11 cellular contexts compared by ENCODE assay signal in the genomic region with DNA sequence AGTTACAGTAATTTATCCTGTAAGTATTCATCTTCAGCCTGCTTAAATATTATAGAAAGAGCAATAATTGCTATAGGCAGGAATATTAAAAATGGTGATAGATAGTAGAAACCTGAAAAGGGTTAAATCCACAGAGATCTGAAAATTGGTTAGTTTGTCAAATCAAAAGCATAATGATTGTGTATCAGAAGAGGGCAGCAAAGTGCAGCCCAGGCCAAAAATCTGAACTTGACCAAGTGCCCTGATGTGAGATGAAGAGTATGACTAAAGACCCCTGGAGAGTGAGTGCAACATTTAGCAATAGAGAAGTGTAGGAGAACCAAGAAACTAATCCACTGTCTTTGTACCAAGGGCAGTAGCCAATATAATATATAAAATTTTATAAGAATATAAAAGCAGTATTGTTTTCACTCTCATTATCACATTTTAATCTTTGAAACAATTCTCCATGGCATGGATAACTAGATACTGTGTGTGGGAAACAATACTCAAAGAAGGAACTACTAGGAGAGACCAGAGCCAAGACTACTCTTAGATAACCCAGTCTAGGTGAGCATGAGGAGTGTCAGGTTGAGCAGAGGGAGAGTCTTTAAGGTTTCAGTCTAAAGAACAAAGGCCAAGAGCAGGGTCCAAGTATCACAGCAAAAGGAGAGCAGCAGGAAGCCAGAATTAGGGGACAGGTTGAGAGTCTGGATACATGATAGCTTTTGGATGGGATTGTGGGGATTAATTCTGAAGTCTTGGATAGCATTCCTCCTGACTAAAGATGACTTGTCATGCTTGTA.
A peak's percentile ranks its signal among the peaks of the same experiment; 100 is the strongest.
DNase-seq lines count a peak whose midpoint lies in the region; TF ChIP-seq lines count a peak whose summit lies in the region.
"Had no signal": no experiment of that assay in that cellular context is flagged by ENCODE, and none has a peak within 500 bp of the region (broad histone marks: within the 10 kb centered on the region; RNA-seq: fewer than 3 reads in every experiment).

No MANE protein-coding gene starts in this region.

- peak; percentile 42 for TF ChIP-seq CTCF in BE2C (IDR thresholded peaks at IDR 0.05; ENCODE audit: low read depth, low read length)
- TF ChIP-seq CTCF in astrocyte of the spinal cord (IDR thresholded peaks at IDR 0.05; ENCODE audit: low read depth, low read length): peak; percentile 36
- peak; percentile 20 for TF ChIP-seq CTCF in liver (IDR thresholded peaks at IDR 0.05; ENCODE audit: low read depth, low read length, missing input control)
- TF ChIP-seq CTCF in Caco-2 (IDR thresholded peaks at IDR 0.05; ENCODE audit: insufficient read depth in 1 of 2, low read depth in 1 of 2, low read length in 1 of 2, severe bottlenecking in 1 of 2, unreplicated experiment in 1 of 2): no peak

- CTCF ChIA-PET in Caco-2 (lab: Charles Lee): no interaction called here

- no peak overlapping the region for H3K27ac ChIP-seq in liver (ENCODE audit: low read depth in 1 of 2, low read length in 2 of 2)

- no peaks in the 10 kb centered on the region for H3K27me3 Mint-ChIP-seq in Caco-2 (ENCODE audit: insufficient read depth, unreplicated experiment)
- H3K27me3 Mint-ChIP-seq: brain had no signal

- peak; percentile 53 to 68 for TF ChIP-seq RAD21 in liver (IDR thresholded peaks at IDR 0.05)

- no peaks in the 10 kb centered on the region for H3K36me3 ChIP-seq in BE2C
- H3K36me3 ChIP-seq in liver (ENCODE audit: control insufficient read depth in 4 of 4, insufficient read depth in 3 of 4, low read depth in 1 of 4, low read length in 3 of 4): no peaks in the 10 kb centered on the region
- no peaks in the 10 kb centered on the region for H3K36me3 ChIP-seq in Caco-2 (ENCODE audit: control insufficient read depth, insufficient read depth, low read length)
- H3K36me3 ChIP-seq: left lung had no signal

- no peak overlapping the region for H3K27ac Mint-ChIP-seq in Caco-2 (ENCODE audit: unreplicated experiment)
- H3K27ac Mint-ChIP-seq: brain had no signal

- H3K9me3 ChIP-seq in BE2C (no peaks in the 10 kb centered on the region), liver (ENCODE audit: control insufficient read depth in 4 of 4, low read length in 3 of 4) (no peaks in the 10 kb centered on the region), Caco-2 (no peaks in the 10 kb centered on the region)
- H3K9me3 ChIP-seq: left lung had no signal

- H3K4me1 Mint-ChIP-seq in Caco-2 (ENCODE audit: low read depth, unreplicated experiment): no peaks in the 10 kb centered on the region

- intact Hi-C loops in Caco-2 (cut with micrococcal nuclease; ENCODE audit: unreplicated experiment): no loop called here

- H3K27me3 ChIP-seq in BE2C (no peaks in the 10 kb centered on the region), liver (ENCODE audit: control insufficient read depth in 4 of 4, insufficient read depth in 4 of 4, low read length in 3 of 4) (no peaks in the 10 kb centered on the region), Caco-2 (replicated peaks; ENCODE audit: control insufficient read depth, insufficient read depth, low read length) (no peaks in the 10 kb centered on the region)
- H3K27me3 ChIP-seq: left lung had no signal

- no peaks in the 10 kb centered on the region for H3K36me3 Mint-ChIP-seq in Caco-2 (ENCODE audit: insufficient read depth, unreplicated experiment)
- H3K36me3 Mint-ChIP-seq: brain had no signal

- no peaks in the 10 kb centered on the region for H3K4me1 ChIP-seq in BE2C
- H3K4me1 ChIP-seq in liver (ENCODE audit: control insufficient read depth in 4 of 4, insufficient read depth in 4 of 4, low read length in 3 of 4): no peaks in the 10 kb centered on the region
- H3K4me1 ChIP-seq in Caco-2: no peaks in the 10 kb centered on the region
- H3K4me1 ChIP-seq: left lung had no signal

- BruUV-seq in Caco-2 (replicated peaks; lab: Mats Ljungman, UMichigan): no TSS peak

- in situ Hi-C loops in astrocyte of the spinal cord (cut with HindIII; ENCODE audit: low sequenced_read_pairs): no loop called here

- no peak overlapping the region for H3K4me3 Mint-ChIP-seq in Caco-2 (ENCODE audit: unreplicated experiment)
- H3K4me3 Mint-ChIP-seq: brain had no signal

- H3K9me3 Mint-ChIP-seq in Caco-2 (ENCODE audit: unreplicated experiment): no peaks in the 10 kb centered on the region

- H3K9ac ChIP-seq in liver (ENCODE audit: low read depth in 1 of 2, low read length in 2 of 2): no peak overlapping the region

- DNase-seq in BE2C (no peak), HCEC 1CT (peak; percentile 53), astrocyte of the spinal cord (ENCODE audit: low read depth, low spot score) (peak; percentile 54), NCI-H2107 treated with DMSO at 0.1 percent for 48 hours (lab: John Stamatoyannopoulos, UW; ENCODE audit: unreplicated experiment) (no peak), epidermal melanocyte (ENCODE audit: insufficient read length, low spot score) (no peak), Caco-2 (no peak), GOT3 (lab: John Stamatoyannopoulos, UW) (no peak)
- DNase-seq: left lung, NCI-H2081 treated with DMSO at 0.1 percent for 48 hours had no signal

- POLR2A ChIA-PET in Caco-2 (lab: Charles Lee): no interaction called here

- H3K4me3 ChIP-seq in BE2C (ENCODE audit: low read depth, low read length) (no peak overlapping the region), astrocyte of the spinal cord (ENCODE audit: low read depth, low read length) (no peak overlapping the region), liver (ENCODE audit: low read depth in 1 of 3, low read length in 3 of 3) (no peak overlapping the region), Caco-2 (ENCODE audit: low read depth, low read length) (no peak overlapping the region)
- H3K4me3 ChIP-seq: left lung had no signal

TF ChIP-seq in liver, 16 proteins besides CTCF, POLR2A, EP300 and RAD21:
- TF ChIP-seq RXRA (IDR thresholded peaks at IDR 0.05): no peak
- TF ChIP-seq FOXA2 (IDR thresholded peaks at IDR 0.05): no peak
- TF ChIP-seq GABPA (IDR thresholded peaks at IDR 0.05 in 1 of 2, conservative IDR thresholded peaks at IDR 0.05 in 1 of 2): no peak
- TF ChIP-seq JUND (IDR thresholded peaks at IDR 0.05): no peak
- TF ChIP-seq, protein P1, sequence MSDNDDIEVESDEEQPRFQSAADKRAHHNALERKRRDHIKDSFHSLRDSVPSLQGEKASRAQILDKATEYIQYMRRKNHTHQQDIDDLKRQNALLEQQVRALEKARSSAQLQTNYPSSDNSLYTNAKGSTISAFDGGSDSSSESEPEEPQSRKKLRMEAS (IDR thresholded peaks at IDR 0.05): no peak
- TF ChIP-seq, protein P2, sequence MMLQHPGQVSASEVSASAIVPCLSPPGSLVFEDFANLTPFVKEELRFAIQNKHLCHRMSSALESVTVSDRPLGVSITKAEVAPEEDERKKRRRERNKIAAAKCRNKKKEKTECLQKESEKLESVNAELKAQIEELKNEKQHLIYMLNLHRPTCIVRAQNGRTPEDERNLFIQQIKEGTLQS (IDR thresholded peaks at IDR 0.05): no peak
- no peak for TF ChIP-seq HNF4A (conservative IDR thresholded peaks at IDR 0.05)
- no peak for TF ChIP-seq FOXA1 (IDR thresholded peaks at IDR 0.05)

Comparison
In these comparisons a context has a peak if more than half of its experiments do, and no peak if none do; other contexts are left out.
1. DNase-seq: peak in HCEC 1CT (single experiment) and astrocyte of the spinal cord (single experiment); none in BE2C (single experiment), NCI-H2107 treated with DMSO at 0.1 percent for 48 hours (single experiment), epidermal melanocyte (single experiment), Caco-2 (0 of 2) and GOT3 (single experiment).
2. CTCF ChIP-seq: peak in BE2C (single experiment), astrocyte of the spinal cord (single experiment) and liver (single experiment); none in Caco-2 (0 of 2).